ENCODE assay signal across 8 cellular contexts in genomic region chr16:24255446-24256352, GRCh38. TPM values are rescaled to one million over a fixed set of nuclear protein-coding genes. Genes with fewer than 3 reads are reported as not detected.
DNase-seq lines count a peak whose midpoint lies in the region; ATAC-seq lines count a peak whose summit lies in the region.

TSS of gene CACNG3 (plus strand) at chr16:24256335. CDS start at chr16:24256755, 420 bp downstream.

- H3K9me3 Mint-ChIP-seq in activated T-cell treated with anti-CD3 and anti-CD28 coated beads, Interleukin-2, amount 50 U/mL, for 24 hours, result no peaks in the 10 kb centered on the region

- intact Hi-C loops in head of caudate nucleus (cut with DNase I), result loop anchor here (10.0 kb wide), 1 partner anchor 239 kb away; no protein-coding TSS in a partner anchor

- H3K27ac Mint-ChIP-seq in activated T-cell treated with anti-CD3 and anti-CD28 coated beads, Interleukin-2, amount 50 U/mL, for 24 hours, result no peak within 1 kb of the TSS

- H3K27me3 Mint-ChIP-seq in activated T-cell treated with anti-CD3 and anti-CD28 coated beads, Interleukin-2, amount 50 U/mL, for 24 hours, result peaks cover 75% of the 10 kb centered on the region

- no peak within 1 kb of the TSS for H3K4me3 Mint-ChIP-seq in activated T-cell treated with anti-CD3 and anti-CD28 coated beads, Interleukin-2, amount 50 U/mL, for 24 hours

- no peaks in the 10 kb centered on the region for H3K36me3 Mint-ChIP-seq in activated T-cell treated with anti-CD3 and anti-CD28 coated beads, Interleukin-2, amount 50 U/mL, for 24 hours (ENCODE audit: low read depth)

- peaks cover 9% of the 10 kb centered on the region for H3K4me1 Mint-ChIP-seq in activated T-cell treated with anti-CD3 and anti-CD28 coated beads, Interleukin-2, amount 50 U/mL, for 24 hours (ENCODE audit: low read depth)

- DNase-seq in COLO829 (ENCODE audit: low spot score) (peak; percentile 78), MV-4-11 (lab: John Stamatoyannopoulos, UW) (peak; percentile 40), head of caudate nucleus (peak; percentile 32 to 91 (median 74)), pulmonary artery endothelial cell (ENCODE audit: low read depth, low spot score) (peak; percentile 8), NCI-H2196 treated with DMSO at 0.1 percent for 48 hours (lab: John Stamatoyannopoulos, UW; ENCODE audit: unreplicated experiment) (no peak)
- peak; percentile 60 for DNase-seq in activated T-cell treated with anti-CD3 and anti-CD28 coated beads, Interleukin-2, amount 50 U/mL, for 24 hours

- no peak for ATAC-seq in HG03159 (IDR thresholded peaks at IDR 0.05; ENCODE audit: unreplicated experiment)
- no peak for ATAC-seq in GM19324 (IDR thresholded peaks at IDR 0.05; ENCODE audit: low FRiP score, unreplicated experiment)

RNA-seq across cellular contexts. Expression of gene CACNG3, which starts in this region (rescaled TPM):
- not detected in 2 replicates for total RNA-seq in pulmonary artery endothelial cell

Comparison
In these comparisons a context has a peak if more than half of its experiments do, and no peak if none do; other contexts are left out.
1. Peak in DNase-seq in pulmonary artery endothelial cell; RNA of the gene not detected or under 1 TPM.